Comparison of ENCODE assay signal across 25 cellular contexts in genomic region chr11:2160736-2161259, GRCh38. TPM values are rescaled to one million over a fixed set of nuclear protein-coding genes. Genes with fewer than 3 reads are reported as not detected.
"Had no signal": no experiment of that assay in that cellular context is flagged by ENCODE, and none has a peak within 500 bp of the region (broad histone marks: within the 10 kb centered on the region; RNA-seq: fewer than 3 reads in every experiment).

TSS of gene INS (minus strand) at chr11:2161209. CDS start at chr11:2160971, 238 bp downstream.

- H3K4me1 ChIP-seq: SJSA1 had no signal

- H3K27me3 ChIP-seq: MG63 had no signal

- H3K36me3 Mint-ChIP-seq: activated CD8-positive, alpha-beta memory T cell treated with anti-CD3 and anti-CD28 coated beads, Interleukin-2, amount 10 ng/mL, durations not matched to agents 7 days and 5 days; activated naive CD4-positive, alpha-beta T cell treated with anti-CD3 and anti-CD28 coated beads, Interleukin-2, amount 50 U/mL, for 24 hours had no signal

- H3K36me3 ChIP-seq: MG63, SJSA1 had no signal

- H3K9me3 Mint-ChIP-seq: activated naive CD4-positive, alpha-beta T cell treated with anti-CD3 and anti-CD28 coated beads, Interleukin-2, amount 50 U/mL, for 24 hours; activated T-cell treated with anti-CD3 and anti-CD28 coated beads, Interleukin-2, amount 50 U/mL, for 24 hours; activated T-helper 1 cell treated with anti-CD3 and anti-CD28 coated beads, Interleukin-12 subunit alpha, Interleukin-12 subunit beta, Interleukin-2, Interleukin-4 antibody, amounts not matched to agents 30 ng/mL and 10 ng/mL and 1 ng/mL, durations not matched to agents 14 hours and 24 hours and 36 hours had no signal

- DNase-seq: activated CD4-positive, alpha-beta T cell treated with anti-CD3 and anti-CD28 coated beads for 4 hours; activated CD8-positive, alpha-beta memory T cell treated with anti-CD3 and anti-CD28 coated beads, Interleukin-2, amount 10 ng/mL, durations not matched to agents 7 days and 5 days; activated effector memory CD4-positive, alpha-beta T cell treated with Interleukin-2 at 50 U/mL for 16 hours; activated naive CD4-positive, alpha-beta T cell; activated T-cell treated with anti-CD3 and anti-CD28 coated beads, Interleukin-2, amount 50 U/mL, for 24 hours; aorta; central memory CD4-positive, alpha-beta T cell; MG63; MV-4-11; NCI-H1092 treated with DMSO at 0.1 percent for 48 hours; NCI-H1436 treated with DMSO at 0.1 percent for 48 hours; NCI-H1930; NCI-H2107; NCI-H446; NCI-H524; PC-3; SHP77; SW 1271 had no signal

- H3K4me3 Mint-ChIP-seq: activated CD8-positive, alpha-beta memory T cell treated with anti-CD3 and anti-CD28 coated beads, Interleukin-2, amount 10 ng/mL, durations not matched to agents 7 days and 5 days; activated naive CD4-positive, alpha-beta T cell treated with anti-CD3 and anti-CD28 coated beads, Interleukin-2, amount 50 U/mL, for 24 hours; activated T-cell treated with anti-CD3 and anti-CD28 coated beads, Interleukin-2, amount 50 U/mL, for 24 hours; activated T-helper 1 cell treated with anti-CD3 and anti-CD28 coated beads, Interleukin-12 subunit alpha, Interleukin-12 subunit beta, Interleukin-2, Interleukin-4 antibody, amounts not matched to agents 30 ng/mL and 10 ng/mL and 1 ng/mL, durations not matched to agents 14 hours and 24 hours and 36 hours had no signal

- FAIRE-seq: bronchial epithelial cell, RCC 7860 had no signal

- H3K27ac Mint-ChIP-seq: activated CD8-positive, alpha-beta memory T cell treated with anti-CD3 and anti-CD28 coated beads, Interleukin-2, amount 10 ng/mL, durations not matched to agents 7 days and 5 days; activated naive CD4-positive, alpha-beta T cell treated with anti-CD3 and anti-CD28 coated beads, Interleukin-2, amount 50 U/mL, for 24 hours; activated T-cell treated with anti-CD3 and anti-CD28 coated beads, Interleukin-2, amount 50 U/mL, for 24 hours; activated T-helper 1 cell treated with anti-CD3 and anti-CD28 coated beads, Interleukin-12 subunit alpha, Interleukin-12 subunit beta, Interleukin-2, Interleukin-4 antibody, amounts not matched to agents 30 ng/mL and 10 ng/mL and 1 ng/mL, durations not matched to agents 14 hours and 24 hours and 36 hours had no signal

- H3K27ac ChIP-seq: SJSA1 had no signal

- H3K9me3 ChIP-seq: MG63, SJSA1 had no signal

- H3K27me3 Mint-ChIP-seq: activated CD8-positive, alpha-beta memory T cell treated with anti-CD3 and anti-CD28 coated beads, Interleukin-2, amount 10 ng/mL, durations not matched to agents 7 days and 5 days had no signal

- H3K4me1 Mint-ChIP-seq: activated CD8-positive, alpha-beta memory T cell treated with anti-CD3 and anti-CD28 coated beads, Interleukin-2, amount 10 ng/mL, durations not matched to agents 7 days and 5 days; activated naive CD4-positive, alpha-beta T cell treated with anti-CD3 and anti-CD28 coated beads, Interleukin-2, amount 50 U/mL, for 24 hours had no signal

- H3K4me3 ChIP-seq: MG63, SJSA1 had no signal

RNA-seq across cellular contexts. Expression of gene INS, which starts in this region (rescaled TPM):
- total RNA-seq: activated CD8-positive, alpha-beta memory T cell treated with anti-CD3 and anti-CD28 coated beads, Interleukin-2, amount 10 ng/mL, durations not matched to agents 7 days and 5 days; activated T-helper 1 cell treated with anti-CD3 and anti-CD28 coated beads, Interleukin-12 subunit alpha, Interleukin-12 subunit beta, Interleukin-2, Interleukin-4 antibody, amounts not matched to agents 30 ng/mL and 10 ng/mL and 1 ng/mL, durations not matched to agents 14 hours and 24 hours and 36 hours; bronchial epithelial cell; chondrocyte; PC-3; SJSA1; T-helper 1 cell treated with Interleukin-12 subunit alpha and Interleukin-12 subunit beta and Interleukin-4 antibody, amounts not matched to agents 30 ng/mL and 1 ng/mL, for 36 hours had no signal
